ENCODE assay signal across 9 cellular contexts in genomic region chr21:31293986-31294385, GRCh38. TPM values are rescaled to one million over a fixed set of nuclear protein-coding genes. Genes with fewer than 3 reads are reported as not detected.
DNase-seq lines count a peak whose midpoint lies in the region; ATAC-seq and TF ChIP-seq lines count a peak whose summit lies in the region.
"Had no signal": no experiment of that assay in that cellular context is flagged by ENCODE, and none has a peak within 500 bp of the region (broad histone marks: within the 10 kb centered on the region; RNA-seq: fewer than 3 reads in every experiment).

No MANE protein-coding gene starts in this region.

- H3K14ac ChIP-seq in neuronal stem cell (ENCODE audit: low read length): no peak overlapping the region

- H3K4me3 ChIP-seq in A673 (ENCODE audit: low read depth, low read length, poor library complexity, severe bottlenecking) (no peak overlapping the region), neuronal stem cell (ENCODE audit: low read length in 2 of 2) (no peak overlapping the region), esophagus muscularis mucosa (no peak overlapping the region)

- H2AK5ac ChIP-seq in neuronal stem cell (ENCODE audit: low read depth, low read length): no peak overlapping the region

- no peak for TF ChIP-seq POLR2A in esophagus muscularis mucosa (IDR thresholded peaks at IDR 0.05; ENCODE audit: low read depth)

- CTCF ChIA-PET in A673 (lab: Charles Lee): no interaction called here

- no peaks in the 10 kb centered on the region for H3K27me3 ChIP-seq in A673 (replicated peaks; ENCODE audit: insufficient read depth, low read depth, low read length, poor library complexity)
- no peaks in the 10 kb centered on the region for H3K27me3 ChIP-seq in neuronal stem cell (ENCODE audit: control insufficient read depth in 3 of 3, insufficient read depth in 3 of 3, low read depth in 1 of 3, low read length in 3 of 3)
- no peaks in the 10 kb centered on the region for H3K27me3 ChIP-seq in esophagus muscularis mucosa

- BruUV-seq in A673 (replicated peaks; lab: Mats Ljungman, UMichigan): no TSS peak

- peak; percentile 18 for DNase-seq in A673 (ENCODE audit: low spot score)
- peak; percentile 73 for DNase-seq in M059J (ENCODE audit: low read depth)
- peak; percentile 50 for DNase-seq in amniotic stem cell (lab: John Stamatoyannopoulos, UW)
- DNase-seq in neuronal stem cell (ENCODE audit: low spot score): peak; percentile 6
- DNase-seq in esophagus muscularis mucosa (ENCODE audit: extremely low spot score): no peak
- no peak for DNase-seq in HCEC 1CT
- DNase-seq: DMS53 had no signal

- H3K4me1 ChIP-seq in A673 (ENCODE audit: insufficient read depth, low read length, poor library complexity, severe bottlenecking) (no peaks in the 10 kb centered on the region), neuronal stem cell (ENCODE audit: control insufficient read depth in 2 of 2, insufficient read depth in 1 of 2, low read depth in 1 of 2, low read length in 2 of 2) (peaks cover 3 to 6% of the 10 kb centered on the region in 2 donors), esophagus muscularis mucosa (no peaks in the 10 kb centered on the region)

- H3K4ac ChIP-seq in neuronal stem cell (ENCODE audit: low read length): no peak overlapping the region

- no peak overlapping the region for H2BK5ac ChIP-seq in neuronal stem cell (ENCODE audit: low read length)

- no peak for TF ChIP-seq CTCF in A673 (conservative IDR thresholded peaks at IDR 0.05; ENCODE audit: low read depth, low read length)
- TF ChIP-seq CTCF in esophagus muscularis mucosa (IDR thresholded peaks at IDR 0.05): no peak

- H3K4me2 ChIP-seq in neuronal stem cell (ENCODE audit: insufficient read depth, low read length, poor library complexity, severe bottlenecking): no peak overlapping the region

- no peak overlapping the region for H4K8ac ChIP-seq in neuronal stem cell (ENCODE audit: low read depth, low read length)

- no peak overlapping the region for H3K9ac ChIP-seq in neuronal stem cell (ENCODE audit: low read depth, low read length, poor library complexity)

- ATAC-seq in HG03175 (IDR thresholded peaks at IDR 0.05; ENCODE audit: unreplicated experiment): no peak
- no peak for ATAC-seq in GM18867 (IDR thresholded peaks at IDR 0.05; ENCODE audit: unreplicated experiment)

- TF ChIP-seq EP300 in esophagus muscularis mucosa (IDR thresholded peaks at IDR 0.05): no peak

- POLR2A ChIA-PET in A673 (lab: Charles Lee; ENCODE audit: low non-redundant PET): no interaction called here

- H3K18ac ChIP-seq in neuronal stem cell (ENCODE audit: low read length): peak overlapping the region; percentile 41

- no peak overlapping the region for H2BK120ac ChIP-seq in neuronal stem cell (ENCODE audit: low read depth, low read length)

- H2AFZ ChIP-seq in neuronal stem cell (ENCODE audit: low read length): peak overlapping the region; percentile 51

- H3K27ac ChIP-seq in A673 (ENCODE audit: low read depth, low read length, poor library complexity, severe bottlenecking) (no peak overlapping the region), neuronal stem cell (replicated peaks; ENCODE audit: low read length) (no peak overlapping the region), esophagus muscularis mucosa (replicated peaks in 1 of 4) (no peak overlapping the region)

- no peak overlapping the region for H4K91ac ChIP-seq in neuronal stem cell (ENCODE audit: low read depth, low read length, poor library complexity)

- H2BK15ac ChIP-seq in neuronal stem cell (ENCODE audit: low read length): no peak overlapping the region

- H3K23ac ChIP-seq in neuronal stem cell (ENCODE audit: low read depth, low read length, poor library complexity): no peak overlapping the region

- peaks cover 4% of the 10 kb centered on the region for H3K79me1 ChIP-seq in neuronal stem cell (ENCODE audit: low read depth, low read length)

- intact Hi-C loops in A673 (cut with micrococcal nuclease; ENCODE audit: unreplicated experiment): no loop called here
- intact Hi-C loops in esophagus muscularis mucosa (cut with DNase I): no loop called here

- H3K9me3 ChIP-seq in A673 (ENCODE audit: low read depth, low read length, poor library complexity, severe bottlenecking) (no peaks in the 10 kb centered on the region), neuronal stem cell (replicated peaks in 1 of 2; ENCODE audit: control insufficient read depth in 2 of 2, insufficient read depth in 1 of 2, low read depth in 1 of 2, low read length in 2 of 2) (no peaks in the 10 kb centered on the region), esophagus muscularis mucosa (no peaks in the 10 kb centered on the region)

- H3K36me3 ChIP-seq in A673 (ENCODE audit: insufficient read depth, low read length, poor library complexity, severe bottlenecking) (no peaks in the 10 kb centered on the region), neuronal stem cell (replicated peaks in 1 of 2; ENCODE audit: control insufficient read depth in 2 of 2, insufficient read depth in 2 of 2, low read length in 2 of 2) (peaks cover 0 to 5% of the 10 kb centered on the region in 2 donors), esophagus muscularis mucosa (no peaks in the 10 kb centered on the region)

- no peak overlapping the region for H2BK12ac ChIP-seq in neuronal stem cell (ENCODE audit: low read length)

RNA-seq across cellular contexts. Expression of gene TIAM1, which starts 50.1 kb away (rescaled TPM):
- total RNA-seq in A673 (2021) (9.6 and 14.3 TPM in 2 replicates), esophagus muscularis mucosa (10 to 100 TPM in 1 of 4 donors, 1 to 10 TPM in 3; 5.4 to 10.6 (median 6.0) TPM)
- total RNA-seq in M059J (2014; rRNA removed; shearing (Covaris generic)): 0.17 and 0.30 TPM in 2 replicates
- 37.7 TPM for polyA plus RNA-seq in neuronal stem cell (2013, experiment 1 of 2)
- polyA plus RNA-seq in neuronal stem cell (2013, experiment 2 of 2): 35.9 TPM

Comparison
In these comparisons a context has a peak if more than half of its experiments do, and no peak if none do; other contexts are left out.
1. DNase-seq: peak in A673 (single experiment), M059J (single experiment), amniotic stem cell (single experiment) and neuronal stem cell (single experiment); none in esophagus muscularis mucosa (single experiment) and HCEC 1CT (single experiment).